ENCODE assay signal across 28 cellular contexts in genomic region chr1:245334827-245335490, GRCh38.
A peak's percentile ranks its signal among the peaks of the same experiment; 100 is the strongest.
DNase-seq lines count a peak whose midpoint lies in the region; ATAC-seq, FAIRE-seq and TF ChIP-seq lines count a peak whose summit lies in the region.
"Had no signal": no experiment of that assay in that cellular context is flagged by ENCODE, and none has a peak within 500 bp of the region (broad histone marks: within the 10 kb centered on the region; RNA-seq: fewer than 3 reads in every experiment).

No MANE protein-coding gene starts in this region.

- POLR2A ChIA-PET in Caco-2 (lab: Charles Lee): no interaction called here
- POLR2A ChIA-PET in K562 (lab: Yijun Ruan, JAX): no interaction called here

- H2AFZ ChIP-seq in K562 (ENCODE audit: low read depth, low read length): no peak overlapping the region
- H2AFZ ChIP-seq: GM23248, PC-9 had no signal

- H3K4me2 ChIP-seq in K562 (ENCODE audit: insufficient read depth, low read length): no peak overlapping the region
- H3K4me2 ChIP-seq: PC-9 had no signal

- H3K9me3 ChIP-seq in Caco-2: no peaks in the 10 kb centered on the region
- H3K9me3 ChIP-seq in K562 (replicated peaks; ENCODE audit: control insufficient read depth, insufficient read depth, low read depth, low read length): no peaks in the 10 kb centered on the region
- H3K9me3 ChIP-seq: BE2C, HAP-1, SJSA1 had no signal

- H3K27me3 Mint-ChIP-seq in Caco-2 (ENCODE audit: insufficient read depth, unreplicated experiment): no peaks in the 10 kb centered on the region
- no peaks in the 10 kb centered on the region for H3K27me3 Mint-ChIP-seq in nephron progenitor cell (ENCODE audit: low read depth, poor library complexity)
- H3K27me3 Mint-ChIP-seq: IgD-negative memory B cell had no signal

- CTCF ChIA-PET in Caco-2 (lab: Charles Lee): no interaction called here
- CTCF ChIA-PET in K562 (lab: Yijun Ruan, JAX; ENCODE audit: low intra/inter-chr PET ratio): no interaction called here

- BruUV-seq in Caco-2 (replicated peaks; lab: Mats Ljungman, UMichigan) (no TSS peak), K562 (replicated peaks; lab: Mats Ljungman, UMichigan) (no TSS peak)

- WGBS in K562 (ENCODE audit: insufficient coverage, low coverage, missing lambda C conversion rate): 7% methylated on average over 9 of the region's 9 CpGs

- no peak for TF ChIP-seq POLR2A in NB4 (IDR thresholded peaks at IDR 0.05; ENCODE audit: extremely low read depth, insufficient read length)
- TF ChIP-seq POLR2A in K562 (conservative IDR thresholded peaks at IDR 0.05): no peak

- in situ Hi-C loops in K562 (cut with MboI): no loop called here

- peaks cover 23% of the 10 kb centered on the region for H3K4me1 ChIP-seq in Caco-2
- peaks cover 14 to 15% of the 10 kb centered on the region in 2 experiments; a peak in 4 of 5 replicates for H3K4me1 ChIP-seq in K562 (replicated peaks in 1 of 2; ENCODE audit: control insufficient read depth in 2 of 2, insufficient read depth in 2 of 2, low read length in 2 of 2)
- H3K4me1 ChIP-seq: HAP-1, SJSA1 had no signal

- no peaks in the 10 kb centered on the region for H4K20me1 ChIP-seq in K562 (replicated peaks; ENCODE audit: control insufficient read depth, insufficient read depth, low read length)

- FAIRE-seq in K562 (lab: Jason Lieb, UNC): peak; percentile 44

- H3K27ac ChIP-seq in K562 (ENCODE audit: extremely low read depth, low read depth, low read length): no peak overlapping the region
- H3K27ac ChIP-seq: GM23248, PC-9, SJSA1 had no signal

- H3K4me3 Mint-ChIP-seq in Caco-2 (ENCODE audit: unreplicated experiment) (no peak overlapping the region), nephron progenitor cell (no peak overlapping the region)
- H3K4me3 Mint-ChIP-seq: CD8-positive, alpha-beta memory T cell; HFFc6; IgD-negative memory B cell had no signal

- H3K9me1 ChIP-seq in K562 (ENCODE audit: control insufficient read depth, insufficient read depth, low read length): no peaks in the 10 kb centered on the region

- H3K9ac ChIP-seq in K562 (ENCODE audit: insufficient read depth in 1 of 2, low read depth in 2 of 2, low read length in 2 of 2): no peak overlapping the region
- H3K9ac ChIP-seq: GM23248 had no signal

- no peak for TF ChIP-seq CTCF in Caco-2 (IDR thresholded peaks at IDR 0.05; ENCODE audit: insufficient read depth in 1 of 2, low read depth in 1 of 2, low read length in 1 of 2, severe bottlenecking in 1 of 2, unreplicated experiment in 1 of 2)
- TF ChIP-seq CTCF in NB4 (IDR thresholded peaks at IDR 0.05; ENCODE audit: low read depth, low read length): no peak
- TF ChIP-seq CTCF in K562 (IDR thresholded peaks at IDR 0.05 in 2 of 3, conservative IDR thresholded peaks at IDR 0.05 in 1 of 3; ENCODE audit: insufficient read depth in 2 of 3, low read depth in 1 of 3, low read length in 3 of 3): no peak
- no peak for TF ChIP-seq CTCF in nephron progenitor cell (IDR thresholded peaks at IDR 0.05)

- H3K36me3 ChIP-seq in Caco-2 (ENCODE audit: control insufficient read depth, insufficient read depth, low read length) (no peaks in the 10 kb centered on the region; the same call in 1 of the 2 replicates), K562 (ENCODE audit: control insufficient read depth, insufficient read depth, low read length) (no peaks in the 10 kb centered on the region)
- H3K36me3 ChIP-seq: BE2C, HAP-1, SJSA1 had no signal

- no peaks in the 10 kb centered on the region for H3K36me3 Mint-ChIP-seq in Caco-2 (ENCODE audit: insufficient read depth, unreplicated experiment)
- peaks cover 20% of the 10 kb centered on the region for H3K36me3 Mint-ChIP-seq in nephron progenitor cell (ENCODE audit: low read depth)
- H3K36me3 Mint-ChIP-seq: CD14-positive monocyte; CD8-positive, alpha-beta memory T cell had no signal

- no peak for TF ChIP-seq RAD21 in K562 (CRISPR knock-in tag; conservative IDR thresholded peaks at IDR 0.05 in 1 of 2, IDR thresholded peaks at IDR 0.05 in 1 of 2)

- H3K27ac Mint-ChIP-seq in Caco-2 (ENCODE audit: unreplicated experiment) (peak overlapping the region; percentile 12), nephron progenitor cell (peak overlapping the region; percentile 72)
- H3K27ac Mint-ChIP-seq: CD8-positive, alpha-beta memory T cell; HFFc6; IgD-negative memory B cell had no signal

- no peak overlapping the region for H3K4me3 ChIP-seq in Caco-2 (ENCODE audit: low read depth, low read length)
- no peak overlapping the region for H3K4me3 ChIP-seq in NB4 (ENCODE audit: low read depth, low read length)
- no peak overlapping the region for H3K4me3 ChIP-seq in K562
- H3K4me3 ChIP-seq: GM23248, HAP-1, PC-9, SJSA1 had no signal

- no peak for ATAC-seq in K562
- no peak for ATAC-seq in HG02884 (IDR thresholded peaks at IDR 0.05; ENCODE audit: unreplicated experiment)
- no peak for ATAC-seq in HG02885 (IDR thresholded peaks at IDR 0.05; ENCODE audit: poor library complexity, unreplicated experiment)
- ATAC-seq in HG02610 (IDR thresholded peaks at IDR 0.05; ENCODE audit: unreplicated experiment): no peak

- no peaks in the 10 kb centered on the region for H3K79me2 ChIP-seq in K562 (ENCODE audit: control insufficient read depth, insufficient read depth, low read length)

- H3K4me1 Mint-ChIP-seq in Caco-2 (ENCODE audit: low read depth, unreplicated experiment) (peaks cover 19% of the 10 kb centered on the region), nephron progenitor cell (peaks cover 72% of the 10 kb centered on the region)
- H3K4me1 Mint-ChIP-seq: IgD-negative memory B cell had no signal

- intact Hi-C loops in Caco-2 (cut with micrococcal nuclease; ENCODE audit: unreplicated experiment) (no loop called here), K562 (cut with micrococcal nuclease) (no loop called here)

- no peaks in the 10 kb centered on the region for H3K9me3 Mint-ChIP-seq in Caco-2 (ENCODE audit: unreplicated experiment)
- peaks cover 4% of the 10 kb centered on the region for H3K9me3 Mint-ChIP-seq in nephron progenitor cell
- H3K9me3 Mint-ChIP-seq: HFFc6 had no signal

- DNase-seq in Caco-2 (no peak), NB4 (ENCODE audit: low read depth) (peak; percentile 11), K562 (ENCODE audit: extremely low read depth in 1 of 4, low spot score in 3 of 4) (peak in 2 of 4 experiments; percentile 31 to 37), nephron progenitor cell (no peak)
- DNase-seq: 8988T; ACHN; BE2C; CD8-positive, alpha-beta memory T cell; DMS153; GM23248; HFFc6; NCI-H1092 treated with DMSO at 0.1 percent for 48 hours; NCI-H1436; NCI-H187 treated with DMSO at 0.1 percent for 48 hours; NCI-H2171 treated with DMSO at 0.1 percent for 48 hours; NCI-H345; NCI-H510A treated with DMSO at 0.1 percent for 48 hours; NCI-H82; NK-92 treated with Interleukin-12 subunit alpha and Interleukin-12 subunit beta, amount 100 ng/mL, for 24 hours; PC-9; Right ventricle myocardium superior had no signal

- TF ChIP-seq EP300 in K562 (IDR thresholded peaks at IDR 0.05; ENCODE audit: low read length): peak; percentile 34; the same call in 1 of the 2 replicates

- no peaks in the 10 kb centered on the region for H3K27me3 ChIP-seq in Caco-2 (replicated peaks; ENCODE audit: control insufficient read depth, insufficient read depth, low read length)
- H3K27me3 ChIP-seq in K562 (ENCODE audit: control insufficient read depth in 2 of 2, insufficient read depth in 2 of 2, low read length in 2 of 2): peaks cover 30 to 55% of the 10 kb centered on the region in 2 experiments
- H3K27me3 ChIP-seq: BE2C, SJSA1 had no signal

TF ChIP-seq in K562, 482 proteins besides CTCF, POLR2A, EP300 and RAD21 (continues in another document):
- 0 out of 2 replicates have a peak, but pooled peaks have one; percentile 43 for TF ChIP-seq KLF16 (IDR thresholded peaks at IDR 0.05)
- peak; percentile 95 to 100 for TF ChIP-seq RCOR1 (IDR thresholded peaks at IDR 0.05; ENCODE audit: borderline replicate concordance in 1 of 2, low read depth in 2 of 2, low read length in 2 of 2)
- no peak for TF ChIP-seq ZNF253 (CRISPR knock-in tag; conservative IDR thresholded peaks at IDR 0.05)
- TF ChIP-seq GATAD2B (IDR thresholded peaks at IDR 0.05; ENCODE audit: borderline replicate concordance): no peak
- TF ChIP-seq NR0B1 (IDR thresholded peaks at IDR 0.05; ENCODE audit: partially characterized antibody): no peak
- no peak for TF ChIP-seq AFF1 (IDR thresholded peaks at IDR 0.05; ENCODE audit: low read depth in 1 of 2, partially characterized antibody in 2 of 2)
